In genomic region chr10:26725837-26726727, GRCh38 we compare ENCODE assay signal across 9 cellular contexts. TPM values are rescaled to one million over a fixed set of nuclear protein-coding genes. Genes with fewer than 3 reads are reported as not detected.
A peak's percentile ranks its signal among the peaks of the same experiment; 100 is the strongest.
DNase-seq lines count a peak whose midpoint lies in the region; ATAC-seq and TF ChIP-seq lines count a peak whose summit lies in the region.
"Had no signal": no experiment of that assay in that cellular context is flagged by ENCODE, and none has a peak within 500 bp of the region (broad histone marks: within the 10 kb centered on the region; RNA-seq: fewer than 3 reads in every experiment).

No MANE protein-coding gene starts in this region.

- no peaks in the 10 kb centered on the region for H3K9me3 Mint-ChIP-seq in activated B cell treated with CpG ODN at 0.5 μM for 24 hours
- H3K9me3 Mint-ChIP-seq in effector memory CD8-positive, alpha-beta T cell: no peaks in the 10 kb centered on the region
- H3K9me3 Mint-ChIP-seq in memory B cell: no peaks in the 10 kb centered on the region

- no peaks in the 10 kb centered on the region for H3K27me3 Mint-ChIP-seq in activated B cell treated with CpG ODN at 0.5 μM for 24 hours
- no peaks in the 10 kb centered on the region for H3K27me3 Mint-ChIP-seq in effector memory CD8-positive, alpha-beta T cell
- H3K27me3 Mint-ChIP-seq in memory B cell: no peaks in the 10 kb centered on the region

- no peak overlapping the region for H3K4me3 ChIP-seq in thoracic aorta
- H3K4me3 ChIP-seq: SK-N-MC had no signal

- H3K27ac ChIP-seq in C4-2B (no peak overlapping the region), thoracic aorta (no peak overlapping the region)

- H3K4me3 Mint-ChIP-seq in activated B cell treated with CpG ODN at 0.5 μM for 24 hours: no peak overlapping the region
- H3K4me3 Mint-ChIP-seq in effector memory CD8-positive, alpha-beta T cell: no peak overlapping the region
- H3K4me3 Mint-ChIP-seq in memory B cell: no peak overlapping the region

- no peaks in the 10 kb centered on the region for H3K27me3 ChIP-seq in thoracic aorta (replicated peaks; ENCODE audit: insufficient read depth)

- H3K4me1 Mint-ChIP-seq in activated B cell treated with CpG ODN at 0.5 μM for 24 hours: peaks cover 17% of the 10 kb centered on the region
- H3K4me1 Mint-ChIP-seq in effector memory CD8-positive, alpha-beta T cell (ENCODE audit: low read depth in 2 of 2): peaks cover 11 to 13% of the 10 kb centered on the region in 2 donors
- peaks cover 10% of the 10 kb centered on the region for H3K4me1 Mint-ChIP-seq in memory B cell

- DNase-seq in NCI-H1694 (lab: John Stamatoyannopoulos, UW) (peak; percentile 13), activated B cell treated with CpG ODN at 0.5 μM for 24 hours (no peak), memory B cell (ENCODE audit: low spot score in 2 of 2) (peak in 1 of 2 donors; percentile 47), thoracic aorta (ENCODE audit: low spot score) (no peak), NCI-H524 treated with DMSO at 0.1 percent for 48 hours (lab: John Stamatoyannopoulos, UW) (no peak)
- DNase-seq in effector memory CD8-positive, alpha-beta T cell: peak; percentile 20 to 24 (median 20)

- peaks cover 44% of the 10 kb centered on the region for H3K36me3 Mint-ChIP-seq in activated B cell treated with CpG ODN at 0.5 μM for 24 hours (ENCODE audit: low read depth)
- H3K36me3 Mint-ChIP-seq in effector memory CD8-positive, alpha-beta T cell (ENCODE audit: insufficient read depth): peaks cover 14% of the 10 kb centered on the region
- H3K36me3 Mint-ChIP-seq in memory B cell: peaks cover 3% of the 10 kb centered on the region

- H3K36me3 ChIP-seq in thoracic aorta: peaks cover 6% of the 10 kb centered on the region

- no peaks in the 10 kb centered on the region for H3K4me1 ChIP-seq in thoracic aorta (ENCODE audit: control insufficient read depth in 1 of 2, low read depth in 2 of 2)

- CTCF ChIA-PET in activated B cell treated with CpG ODN at 0.5 μM for 24 hours (lab: Charles Lee): interaction anchor here (0.6 to 10.6 kb wide), 49 partner anchors 9 to 428 kb away, joined by 3 to 254 read pairs (median 5); partner anchors contain the start of genes ABI1, PDSS1 and YME1L1

- ATAC-seq in GM18909 (IDR thresholded peaks at IDR 0.05; ENCODE audit: poor library complexity, unreplicated experiment): peak; percentile 47
- peak; percentile 80 for ATAC-seq in activated B cell treated with CpG ODN at 0.5 μM for 24 hours (ENCODE audit: low read depth)
- no peak for ATAC-seq in effector memory CD8-positive, alpha-beta T cell (replicated peaks)
- ATAC-seq in memory B cell (ENCODE audit: low read depth): peak; percentile 70
- ATAC-seq in thoracic aorta (ENCODE audit: insufficient number of reproducible peaks, low FRiP score, low read depth): no peak

- H3K9me3 ChIP-seq in thoracic aorta: no peaks in the 10 kb centered on the region

- TF ChIP-seq CTCF in C4-2B (conservative IDR thresholded peaks at IDR 0.05) (peak; percentile 86), activated B cell treated with CpG ODN at 0.5 μM for 24 hours (IDR thresholded peaks at IDR 0.05) (peak; percentile 45), thoracic aorta (IDR thresholded peaks at IDR 0.05) (peak; percentile 86)

- POLR2A ChIA-PET in activated B cell treated with CpG ODN at 0.5 μM for 24 hours (lab: Charles Lee): interaction anchor here (0.8 to 2.0 kb wide), 7 partner anchors 13 to 390 kb away, joined by 3 to 15 read pairs (median 4); partner anchors contain the start of gene ABI1

- H3K27ac Mint-ChIP-seq in activated B cell treated with CpG ODN at 0.5 μM for 24 hours: peak overlapping the region; percentile 4
- H3K27ac Mint-ChIP-seq in effector memory CD8-positive, alpha-beta T cell: peak overlapping the region in 1 of 2 donors; percentile 41
- peak overlapping the region; percentile 46 for H3K27ac Mint-ChIP-seq in memory B cell

- intact Hi-C loops in activated B cell treated with CpG ODN at 0.5 μM for 24 hours (cut with micrococcal nuclease): loop anchor here (1.0 kb wide), 4 partner anchors 11 to 391 kb away; no protein-coding TSS in a partner anchor

RNA-seq across cellular contexts. Expression of gene PDSS1, which starts 28.6 kb away (rescaled TPM):
- total RNA-seq in activated B cell treated with CpG ODN at 0.5 μM for 24 hours (8.7 and 9.0 TPM in 2 replicates), thoracic aorta (1 to 10 TPM; 2.0 to 5.4 TPM)

Comparison
In these comparisons a context has a peak if more than half of its experiments do, and no peak if none do; other contexts are left out.
1. ATAC-seq: peak in GM18909 (single experiment), activated B cell treated with CpG ODN at 0.5 μM for 24 hours (single experiment) and memory B cell (single experiment); none in effector memory CD8-positive, alpha-beta T cell (single experiment) and thoracic aorta (single experiment).
2. DNase-seq: peak in NCI-H1694 (single experiment) and effector memory CD8-positive, alpha-beta T cell (3 of 3); none in activated B cell treated with CpG ODN at 0.5 μM for 24 hours (single experiment), thoracic aorta (single experiment) and NCI-H524 treated with DMSO at 0.1 percent for 48 hours (single experiment).
3. Peak in every context shown above with its lines, with median percentiles within 50 percentile points of each other: CTCF ChIP-seq.